1 cellular context compared by ENCODE assay signal in the genomic region with DNA sequence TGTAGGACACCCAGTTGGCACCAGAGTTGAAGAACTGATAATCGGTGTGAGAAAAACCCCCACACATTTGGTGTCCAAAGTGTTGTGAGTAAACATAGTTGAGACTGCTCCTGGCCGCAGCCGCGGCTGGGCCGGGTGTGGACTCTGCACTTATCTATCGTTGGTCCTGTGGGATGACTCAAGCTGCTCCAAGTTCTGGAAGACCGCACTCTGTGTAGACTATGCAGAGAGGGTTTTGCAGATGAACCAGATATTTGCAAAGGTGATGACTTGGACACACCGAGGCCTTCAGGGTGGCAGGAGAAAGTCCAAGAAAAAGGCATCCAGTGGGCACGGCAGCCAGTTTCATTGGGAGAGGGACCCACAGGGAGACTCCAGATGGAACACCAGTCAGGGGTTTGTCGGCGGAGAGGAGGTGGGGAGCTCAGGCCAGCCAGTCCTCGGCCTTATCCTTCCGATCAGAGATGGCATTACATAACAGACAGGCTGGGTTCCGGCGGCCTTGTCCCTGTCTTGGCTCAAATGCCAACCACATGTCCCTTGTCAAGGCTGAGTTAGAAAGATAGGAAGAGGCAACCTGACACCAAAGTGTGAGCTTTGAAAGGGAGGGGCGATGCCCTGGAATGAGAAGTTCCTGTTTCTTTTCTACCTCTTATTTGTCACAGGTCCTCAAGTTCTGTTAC.
TF ChIP-seq lines count a peak whose summit lies in the region.

No MANE protein-coding gene starts in this region.

TF ChIP-seq in SK-N-SH, 30 proteins besides CTCF, POLR2A, EP300 and RAD21:
- TF ChIP-seq RCOR1 (IDR thresholded peaks at IDR 0.05; ENCODE audit: low read length) (peak; percentile 71; the same call in 1 of the 2 replicates), RFX5 (IDR thresholded peaks at IDR 0.05; ENCODE audit: low read length) (no peak), GATA2 (CRISPR knock-in tag; IDR thresholded peaks at IDR 0.05) (peak; percentile 81), FOXJ3 (CRISPR knock-in tag; IDR thresholded peaks at IDR 0.05) (no peak), SMC3 (IDR thresholded peaks at IDR 0.05; ENCODE audit: low read depth, low read length) (no peak), EZH2phosphoT487 (IDR thresholded peaks at IDR 0.05; ENCODE audit: borderline replicate concordance, low read depth) (no peak), TCF12 (IDR thresholded peaks at IDR 0.05) (peak; percentile 39; the same call in 1 of the 2 replicates), CHD2 (IDR thresholded peaks at IDR 0.05; ENCODE audit: low read length, partially characterized antibody) (no peak), MXI1 (IDR thresholded peaks at IDR 0.05; ENCODE audit: low read depth, low read length) (peak; percentile 27; the same call in 1 of the 2 replicates), RXRA (IDR thresholded peaks at IDR 0.05; ENCODE audit: borderline replicate concordance, low read depth) (no peak), TEAD4 (IDR thresholded peaks at IDR 0.05; ENCODE audit: borderline replicate concordance, insufficient read depth) (no peak)
- TF ChIP-seq, protein P1, sequence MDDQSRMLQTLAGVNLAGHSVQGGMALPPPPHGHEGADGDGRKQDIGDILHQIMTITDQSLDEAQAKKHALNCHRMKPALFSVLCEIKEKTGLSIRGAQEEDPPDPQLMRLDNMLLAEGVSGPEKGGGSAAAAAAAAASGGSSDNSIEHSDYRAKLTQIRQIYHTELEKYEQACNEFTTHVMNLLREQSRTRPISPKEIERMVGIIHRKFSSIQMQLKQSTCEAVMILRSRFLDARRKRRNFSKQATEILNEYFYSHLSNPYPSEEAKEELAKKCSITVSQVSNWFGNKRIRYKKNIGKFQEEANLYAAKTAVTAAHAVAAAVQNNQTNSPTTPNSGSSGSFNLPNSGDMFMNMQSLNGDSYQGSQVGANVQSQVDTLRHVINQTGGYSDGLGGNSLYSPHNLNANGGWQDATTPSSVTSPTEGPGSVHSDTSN (IDR thresholded peaks at IDR 0.05), result no peak
